In the genomic region with DNA sequence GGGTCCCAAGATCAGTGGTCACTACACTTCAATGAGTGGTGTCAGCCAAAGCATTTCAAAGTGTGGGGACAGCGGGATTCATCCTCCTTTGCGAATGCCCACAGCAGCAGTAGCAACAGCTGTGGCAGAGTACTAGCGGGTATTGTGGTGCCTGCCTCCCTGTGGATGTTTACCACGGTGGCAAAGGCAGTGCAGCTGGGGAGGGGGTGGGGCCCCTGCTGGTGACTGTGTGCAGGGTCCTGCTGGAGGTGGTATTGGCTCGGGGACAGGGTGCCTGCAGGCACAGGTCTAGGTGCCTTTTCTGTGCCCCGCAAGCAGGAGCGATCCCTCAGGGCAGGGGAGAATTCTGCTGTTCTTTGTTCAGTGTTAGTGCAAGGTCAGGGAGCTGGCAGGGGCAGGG, we compare ENCODE assay signal across 18 cellular contexts.
DNase-seq lines count a peak whose midpoint lies in the region; ATAC-seq and TF ChIP-seq lines count a peak whose summit lies in the region.
"Had no signal": no experiment of that assay in that cellular context is flagged by ENCODE, and none has a peak within 500 bp of the region (broad histone marks: within the 10 kb centered on the region; RNA-seq: fewer than 3 reads in every experiment).

No MANE protein-coding gene starts in this region.

- H3K36me3 ChIP-seq in DND-41 (ENCODE audit: insufficient read depth, low read length), result no peaks in the 10 kb centered on the region
- H3K36me3 ChIP-seq in hepatocyte (replicated peaks; ENCODE audit: insufficient read depth, low read depth), result no peaks in the 10 kb centered on the region

- no peaks in the 10 kb centered on the region for H4K20me1 ChIP-seq in DND-41 (ENCODE audit: insufficient read depth, low read length)
- no peaks in the 10 kb centered on the region for H4K20me1 ChIP-seq in hepatocyte (ENCODE audit: insufficient read depth, poor library complexity, severe bottlenecking)

- H3K27me3 ChIP-seq in DND-41 (ENCODE audit: insufficient read depth, low read length, poor library complexity) (no peaks in the 10 kb centered on the region), hepatocyte (no peaks in the 10 kb centered on the region)

- TF ChIP-seq CTCF in DND-41 (IDR thresholded peaks at IDR 0.05; ENCODE audit: borderline replicate concordance, extremely low read depth, low read length, poor library complexity, severe bottlenecking) (no peak), hepatocyte (IDR thresholded peaks at IDR 0.05; ENCODE audit: poor library complexity) (no peak)

- no peak overlapping the region for H3K4me2 ChIP-seq in DND-41 (ENCODE audit: insufficient read depth, low read length)
- H3K4me2 ChIP-seq in hepatocyte, result no peak overlapping the region

- no peaks in the 10 kb centered on the region for H3K79me2 ChIP-seq in DND-41 (ENCODE audit: insufficient read depth, low read length)
- H3K79me2 ChIP-seq in hepatocyte, result no peaks in the 10 kb centered on the region

- no peak overlapping the region for H3K27ac ChIP-seq in DND-41 (ENCODE audit: low read length)
- H3K27ac ChIP-seq in hepatocyte, result no peak overlapping the region
- H3K27ac ChIP-seq: HL-60 had no signal

- peak; percentile 69 for ATAC-seq in DND-41 (ENCODE audit: insufficient read depth, low read depth)
- ATAC-seq in sciatic nerve, result peak; percentile 32
- no peak for ATAC-seq in HG03342 (IDR thresholded peaks at IDR 0.05; ENCODE audit: unreplicated experiment)
- ATAC-seq: HCT116, K562 had no signal

- no peak overlapping the region for H3K9ac ChIP-seq in DND-41 (ENCODE audit: low read depth, low read length)

- intact Hi-C loops in sciatic nerve (cut with DNase I), result no loop called here
- intact Hi-C loops in posterior vena cava (cut with DNase I), result no loop called here

- no peaks in the 10 kb centered on the region for H3K9me3 ChIP-seq in DND-41 (ENCODE audit: insufficient read depth, low read length, severe bottlenecking)
- H3K9me3 ChIP-seq in hepatocyte (ENCODE audit: low read depth), result no peaks in the 10 kb centered on the region

- H2AFZ ChIP-seq in DND-41 (ENCODE audit: low read depth, low read length), result no peak overlapping the region
- no peak overlapping the region for H2AFZ ChIP-seq in hepatocyte

- H3K4me3 ChIP-seq in DND-41 (ENCODE audit: low read depth in 1 of 2, low read length in 2 of 2), result no peak overlapping the region
- no peak overlapping the region for H3K4me3 ChIP-seq in hepatocyte
- H3K4me3 ChIP-seq: K562 had no signal

- peak; percentile 23 for DNase-seq in DND-41
- DNase-seq in NCI-H446 treated with DMSO at 0.1 percent for 48 hours (lab: John Stamatoyannopoulos, UW), result peak; percentile 25
- DNase-seq in myocyte (ENCODE audit: low read depth), result peak; percentile 29
- no peak for DNase-seq in sciatic nerve (ENCODE audit: low spot score)
- DNase-seq in posterior vena cava (ENCODE audit: low spot score), result no peak
- no peak for DNase-seq in hepatocyte (ENCODE audit: low spot score)
- no peak for DNase-seq in NCI-H2227 treated with DMSO at 0.1 percent for 48 hours (lab: John Stamatoyannopoulos, UW)
- DNase-seq: C1 segment of cervical spinal cord; CD4-positive, CD25-positive, alpha-beta regulatory T cell; CD8-positive, alpha-beta memory T cell; COR-L47; DMS 273 treated with DMSO at 0.1 percent for 48 hours; DMS53; HFFc6 had no signal

- no peaks in the 10 kb centered on the region for H3K9me2 ChIP-seq in hepatocyte (replicated peaks; ENCODE audit: insufficient read depth)

- H3K4me1 ChIP-seq in DND-41 (ENCODE audit: insufficient read depth, low read length) (no peaks in the 10 kb centered on the region), hepatocyte (ENCODE audit: insufficient read depth) (no peaks in the 10 kb centered on the region)

- 91% methylated on average over 7 of the region's 7 CpGs for WGBS in hepatocyte (ENCODE audit: low lambda C conversion rate, missing lambda C conversion rate)

Comparison
In these comparisons a context has a peak if more than half of its experiments do, and no peak if none do; other contexts are left out.
1. DNase-seq: peak in DND-41 (single experiment), NCI-H446 treated with DMSO at 0.1 percent for 48 hours (single experiment) and myocyte (single experiment); none in sciatic nerve (single experiment), posterior vena cava (single experiment), hepatocyte (single experiment) and NCI-H2227 treated with DMSO at 0.1 percent for 48 hours (single experiment).